ENCODE assay signal across 1 cellular context in genomic region chr22:49911881-49912625, GRCh38.
A peak's percentile ranks its signal among the peaks of the same experiment; 100 is the strongest.
TF ChIP-seq lines count a peak whose summit lies in the region.

No MANE protein-coding gene starts in this region.

TF ChIP-seq in HepG2, 621 proteins besides CTCF, POLR2A, EP300 and RAD21:
- TF ChIP-seq AGO2 (optimal IDR thresholded peaks at IDR 0.05; ENCODE audit: low read depth, low read length): peak; percentile 49
- no peak for TF ChIP-seq TGIF2 (CRISPR knock-in tag; IDR thresholded peaks at IDR 0.05)
